22 cellular contexts compared by ENCODE assay signal in the genomic region with DNA sequence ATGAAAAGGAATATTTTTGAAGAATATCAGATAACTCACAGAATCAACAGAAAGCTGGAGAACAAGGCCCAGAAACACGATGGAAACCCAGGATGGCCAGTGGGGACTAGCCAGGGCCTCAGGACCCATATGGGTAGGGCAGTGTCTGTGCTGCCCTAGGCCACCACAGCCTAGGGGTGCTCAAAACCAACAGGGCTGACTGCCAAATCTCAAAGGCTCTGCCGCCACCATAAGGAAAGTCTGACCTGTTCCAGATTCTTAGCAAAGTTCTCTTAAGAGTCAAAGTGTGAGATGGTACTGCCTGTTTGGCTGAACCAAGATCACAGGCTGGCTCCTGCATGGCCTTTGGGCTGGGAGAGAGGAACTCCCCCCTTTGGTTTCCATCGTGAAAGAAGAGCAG.
"Had no signal": no experiment of that assay in that cellular context is flagged by ENCODE, and none has a peak within 500 bp of the region (broad histone marks: within the 10 kb centered on the region; RNA-seq: fewer than 3 reads in every experiment).

No MANE protein-coding gene starts in this region.

- H3K4me2 ChIP-seq: hepatocyte had no signal

- H3K4me1 ChIP-seq: foreskin keratinocyte, gastroesophageal sphincter, heart left ventricle, left lung, lower lobe of right lung had no signal

- DNase-seq: cortex of kidney; effector CD8-positive, alpha-beta T cell; effector memory CD8-positive, alpha-beta T cell; endodermal cell; erythroblast; foreskin keratinocyte; heart left ventricle; hypothalamus; left cardiac atrium; left lung; left ventricle myocardium superior; lower lobe of right lung; mesenchymal stem cell; mucosa of descending colon; naive B cell; naive thymus-derived CD8-positive, alpha-beta T cell had no signal

- H2AFZ ChIP-seq: hepatocyte had no signal

- H3K4me3 Mint-ChIP-seq: dendritic cell treated with granulocyte-macrophage colony-stimulating factor and Interleukin-4, amounts not matched to agents 40 ng/mL and 50 ng/mL, for 4 days; effector memory CD8-positive, alpha-beta T cell; endodermal cell; mesothelial cell of epicardium; naive B cell; naive thymus-derived CD8-positive, alpha-beta T cell had no signal

- H3K4me1 Mint-ChIP-seq: mesothelial cell of epicardium; naive B cell; naive thymus-derived CD8-positive, alpha-beta T cell had no signal

- H3K27me3 ChIP-seq: gastroesophageal sphincter, heart left ventricle, hepatocyte, left lung had no signal

- ATAC-seq: effector memory CD8-positive, alpha-beta T cell; esophagus mucosa; foreskin keratinocyte; gastroesophageal sphincter; heart left ventricle; left cardiac atrium; left lung; left ventricle myocardium superior; lower lobe of right lung; mucosa of descending colon; naive thymus-derived CD8-positive, alpha-beta T cell had no signal

- H3K36me3 ChIP-seq: left lung, lower lobe of right lung had no signal

- H3K27ac Mint-ChIP-seq: dendritic cell treated with granulocyte-macrophage colony-stimulating factor and Interleukin-4, amounts not matched to agents 40 ng/mL and 50 ng/mL, for 4 days; effector memory CD8-positive, alpha-beta T cell; endodermal cell; mesothelial cell of epicardium; naive thymus-derived CD8-positive, alpha-beta T cell had no signal

- H3K27me3 Mint-ChIP-seq: dendritic cell treated with granulocyte-macrophage colony-stimulating factor and Interleukin-4, amounts not matched to agents 40 ng/mL and 50 ng/mL, for 4 days had no signal

- H3K27ac ChIP-seq: epithelial cell of prostate, foreskin keratinocyte, gastroesophageal sphincter, heart left ventricle, hepatocyte, left lung, lower lobe of right lung had no signal

- H3K36me3 Mint-ChIP-seq: mesothelial cell of epicardium, naive B cell had no signal

- H3K4me3 ChIP-seq: gastroesophageal sphincter, heart left ventricle, hepatocyte, left lung, lower lobe of right lung, mucosa of descending colon had no signal

- H3K79me2 ChIP-seq: hepatocyte had no signal
